Comparison of ENCODE assay signal across 8 cellular contexts in genomic region chr4:83356899-83357661, GRCh38. TPM values are rescaled to one million over a fixed set of nuclear protein-coding genes. Genes with fewer than 3 reads are reported as not detected.
DNase-seq lines count a peak whose midpoint lies in the region; ATAC-seq and TF ChIP-seq lines count a peak whose summit lies in the region.

No MANE protein-coding gene starts in this region.

- intact Hi-C loops in psoas muscle (cut with DNase I): no loop called here
- intact Hi-C loops in lower leg skin (cut with DNase I; ENCODE audit: low total_unique reads): no loop called here

- 47 to 60% (median 49%) methylated on average over 4 of the region's 4 CpGs for WGBS in psoas muscle, 3 donors
- 30 to 31% methylated on average over 4 of the region's 4 CpGs for WGBS in lower leg skin, 2 donors

- peaks cover 6% of the 10 kb centered on the region for H3K9me3 ChIP-seq in psoas muscle

- H3K27me3 ChIP-seq in psoas muscle (ENCODE audit: insufficient read depth in 3 of 3, low read length in 2 of 3): no peaks in the 10 kb centered on the region

- peaks cover 3% of the 10 kb centered on the region for H3K36me3 Mint-ChIP-seq in chondrocyte (ENCODE audit: low read depth)

- DNase-seq in stimulated activated CD4-positive, alpha-beta T cell treated with anti-CD3 and anti-CD28 coated beads, Interleukin-4, amount 100 ng/mL, for 24 hours: peak; percentile 32
- DNase-seq in stimulated activated CD4-positive, alpha-beta T cell treated with anti-CD3 and anti-CD28 coated beads, Interleukin-2, amount 100 ng/mL, for 48 hours: no peak
- no peak for DNase-seq in chondrocyte (ENCODE audit: low spot score)
- DNase-seq in psoas muscle: no peak
- DNase-seq in ecto neural progenitor cell (ENCODE audit: low spot score): no peak
- no peak for DNase-seq in lower leg skin (ENCODE audit: low spot score in 2 of 2)

- H3K4me1 Mint-ChIP-seq in chondrocyte (ENCODE audit: low read depth): peaks cover 19% of the 10 kb centered on the region

- peaks cover 11% of the 10 kb centered on the region for H3K9me3 Mint-ChIP-seq in chondrocyte (ENCODE audit: low read depth)

- ATAC-seq in psoas muscle: peak; percentile 40 to 67 (median 62)
- ATAC-seq in GM18873 (IDR thresholded peaks at IDR 0.05; ENCODE audit: low FRiP score, unreplicated experiment): no peak

- no peak overlapping the region for H3K4me3 Mint-ChIP-seq in chondrocyte (ENCODE audit: unreplicated experiment)

- no peaks in the 10 kb centered on the region for H3K27me3 Mint-ChIP-seq in chondrocyte (ENCODE audit: low read depth)

- no peak for TF ChIP-seq POLR2A in lower leg skin (IDR thresholded peaks at IDR 0.05)

- no peak for TF ChIP-seq RAD21 in Ishikawa (IDR thresholded peaks at IDR 0.05; ENCODE audit: low read depth)

- H3K36me3 ChIP-seq in psoas muscle (ENCODE audit: insufficient read depth in 1 of 2, low read depth in 1 of 2): no peaks in the 10 kb centered on the region

- H3K4me3 ChIP-seq in psoas muscle: no peak overlapping the region
- no peak overlapping the region for H3K4me3 ChIP-seq in lower leg skin (ENCODE audit: low read depth, poor library complexity, severe bottlenecking)

- H3K27ac ChIP-seq in psoas muscle: peak overlapping the region; percentile 19

- TF ChIP-seq CTCF in chondrocyte (IDR thresholded peaks at IDR 0.05): no peak
- no peak for TF ChIP-seq CTCF in psoas muscle (IDR thresholded peaks at IDR 0.05)
- TF ChIP-seq CTCF in lower leg skin (IDR thresholded peaks at IDR 0.05): no peak

- peak; percentile 79; the same call in 1 of the 2 replicates for TF ChIP-seq EP300 in Ishikawa (IDR thresholded peaks at IDR 0.05; ENCODE audit: borderline replicate concordance)

- H3K4me1 ChIP-seq in psoas muscle: peaks cover 23% of the 10 kb centered on the region

- H3K27ac Mint-ChIP-seq in chondrocyte (ENCODE audit: unreplicated experiment): peak overlapping the region; percentile 49

TF ChIP-seq in Ishikawa, 13 proteins besides CTCF, POLR2A, EP300 and RAD21:
- TF ChIP-seq, protein P1, sequence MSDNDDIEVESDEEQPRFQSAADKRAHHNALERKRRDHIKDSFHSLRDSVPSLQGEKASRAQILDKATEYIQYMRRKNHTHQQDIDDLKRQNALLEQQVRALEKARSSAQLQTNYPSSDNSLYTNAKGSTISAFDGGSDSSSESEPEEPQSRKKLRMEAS (IDR thresholded peaks at IDR 0.05): peak; percentile 38; the same call in 1 of the 2 replicates
- TF ChIP-seq ZBTB7A (IDR thresholded peaks at IDR 0.05; ENCODE audit: low read depth) (no peak), TCF12 (IDR thresholded peaks at IDR 0.05; ENCODE audit: low read depth) (peak; percentile 63; the same call in 1 of the 2 replicates), CEBPB (IDR thresholded peaks at IDR 0.05) (no peak), NFIC (IDR thresholded peaks at IDR 0.05) (peak; percentile 63; the same call in 1 of the 2 replicates), TEAD4 (IDR thresholded peaks at IDR 0.05) (peak; percentile 83), FOXM1 (IDR thresholded peaks at IDR 0.05; ENCODE audit: borderline replicate concordance, low read depth) (peak; percentile 73; the same call in 1 of the 2 replicates)
- TF ChIP-seq, protein P2, sequence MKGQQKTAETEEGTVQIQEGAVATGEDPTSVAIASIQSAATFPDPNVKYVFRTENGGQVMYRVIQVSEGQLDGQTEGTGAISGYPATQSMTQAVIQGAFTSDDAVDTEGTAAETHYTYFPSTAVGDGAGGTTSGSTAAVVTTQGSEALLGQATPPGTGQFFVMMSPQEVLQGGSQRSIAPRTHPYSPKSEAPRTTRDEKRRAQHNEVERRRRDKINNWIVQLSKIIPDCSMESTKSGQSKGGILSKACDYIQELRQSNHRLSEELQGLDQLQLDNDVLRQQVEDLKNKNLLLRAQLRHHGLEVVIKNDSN (IDR thresholded peaks at IDR 0.05): no peak

RNA-seq across cellular contexts. Expression of gene HPSE, which starts 22.4 kb away (rescaled TPM):
- total RNA-seq in chondrocyte (0.31 to 0.90 TPM (median 0.38 TPM) in 3 replicates), psoas muscle (under 1 TPM; 0.34 to 0.64 (median 0.43) TPM), lower leg skin (10 to 100 TPM in 1 of 4 donors, 1 to 10 TPM in 3; 7.6 to 12.5 (median 9.1) TPM)
- under 1 TPM; 0.06 to 0.13 (median 0.08) TPM for polyA plus RNA-seq in psoas muscle
